8 cellular contexts compared by ENCODE assay signal in genomic region chr2:43224571-43225092, GRCh38. TPM values are rescaled to one million over a fixed set of nuclear protein-coding genes. Genes with fewer than 3 reads are reported as not detected.
A peak's percentile ranks its signal among the peaks of the same experiment; 100 is the strongest.
DNase-seq lines count a peak whose midpoint lies in the region; ATAC-seq and TF ChIP-seq lines count a peak whose summit lies in the region.

No MANE protein-coding gene starts in this region.

- H3K9me3 ChIP-seq in muscle layer of colon (ENCODE audit: low read length) (no peaks in the 10 kb centered on the region), tibial nerve (no peaks in the 10 kb centered on the region)

- no peak for TF ChIP-seq CTCF in GM12875 (IDR thresholded peaks at IDR 0.05; ENCODE audit: borderline replicate concordance, insufficient read depth, low read depth, low read length)
- no peak for TF ChIP-seq CTCF in coronary artery (IDR thresholded peaks at IDR 0.05)
- no peak for TF ChIP-seq CTCF in tibial nerve (IDR thresholded peaks at IDR 0.05)

- peak; percentile 18 for DNase-seq in T-helper 22 cell (ENCODE audit: low read depth)
- DNase-seq in coronary artery (ENCODE audit: low spot score) = no peak
- DNase-seq in tibial nerve (ENCODE audit: low spot score in 2 of 2) = no peak
- no peak for DNase-seq in NCI-H510A treated with DMSO at 0.1 percent for 48 hours (lab: John Stamatoyannopoulos, UW)
- DNase-seq in iPS-NIHi11 (ENCODE audit: low spot score) = no peak

- ATAC-seq in HG03520 (IDR thresholded peaks at IDR 0.05; ENCODE audit: unreplicated experiment) = no peak

- WGBS in tibial nerve, 2 donors = 0 to 3% methylated on average over 17 to 47 of the region's 74 CpGs

- TF ChIP-seq POLR2A in tibial nerve (IDR thresholded peaks at IDR 0.05) = peak in 1 of 2 donors; percentile 11

- H3K4me1 ChIP-seq in muscle layer of colon (ENCODE audit: insufficient read depth, low read length) (peaks cover 49% of the 10 kb centered on the region), tibial nerve (peaks cover 0 to 54% (median 46%) of the 10 kb centered on the region in 4 donors)

- H3K27me3 ChIP-seq in muscle layer of colon (ENCODE audit: control insufficient read depth in 1 of 2, insufficient read depth in 2 of 2, low read length in 2 of 2) (no peaks in the 10 kb centered on the region), tibial nerve (no peaks in the 10 kb centered on the region)

- peaks cover 21% of the 10 kb centered on the region for H3K36me3 ChIP-seq in muscle layer of colon (ENCODE audit: insufficient read depth, low read length)
- peaks cover 10 to 35% (median 19%) of the 10 kb centered on the region in 3 donors for H3K36me3 ChIP-seq in tibial nerve

- peak overlapping the region; percentile 98 to 99 for H3K27ac ChIP-seq in coronary artery
- peak overlapping the region; percentile 100 for H3K27ac ChIP-seq in muscle layer of colon (ENCODE audit: low read depth, low read length)
- peak overlapping the region; percentile 88 to 100 (median 100) for H3K27ac ChIP-seq in tibial nerve

- no peak for TF ChIP-seq EP300 in tibial nerve (IDR thresholded peaks at IDR 0.05)

- H3K4me3 ChIP-seq in GM12875 (ENCODE audit: low read depth, low read length) = peak overlapping the region; percentile 54
- H3K4me3 ChIP-seq in coronary artery = peak overlapping the region; percentile 94
- peak overlapping the region; percentile 89 to 94 for H3K4me3 ChIP-seq in muscle layer of colon (ENCODE audit: low read depth in 1 of 2, low read length in 2 of 2)
- peak overlapping the region; percentile 61 to 99 (median 95) for H3K4me3 ChIP-seq in tibial nerve

- H3K9ac ChIP-seq in muscle layer of colon (ENCODE audit: low read length) = peak overlapping the region; percentile 84

RNA-seq across cellular contexts. Expression of gene ZFP36L2, which starts 1.8 kb away (rescaled TPM):
- total RNA-seq in tibial nerve = 100 to 1,000 TPM in 3 of 4 donors, 10 to 100 TPM in 1; 90.0 to 141 (median 116) TPM
